ENCODE assay signal across 14 cellular contexts in the genomic region with DNA sequence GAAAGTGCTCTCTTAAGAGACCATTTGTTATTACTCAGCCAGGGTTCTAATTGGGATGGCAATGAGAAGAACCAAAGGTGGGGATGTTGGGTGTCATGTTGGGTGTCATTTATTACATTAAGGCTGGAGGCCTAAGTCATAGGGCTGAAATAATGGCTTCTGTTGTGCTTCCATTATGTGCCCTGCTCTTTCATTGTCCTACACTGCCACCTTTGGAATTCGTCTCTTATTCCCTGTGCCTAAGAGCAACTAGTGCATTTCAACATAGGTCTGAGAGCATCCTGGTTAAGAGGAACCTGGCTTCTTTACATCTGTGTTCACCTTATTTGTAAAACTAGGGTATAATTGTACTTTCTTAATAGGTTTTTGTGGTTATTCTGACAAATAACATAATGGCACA. TPM values are rescaled to one million over a fixed set of nuclear protein-coding genes. Genes with fewer than 3 reads are reported as not detected.
DNase-seq lines count a peak whose midpoint lies in the region; ATAC-seq, FAIRE-seq and TF ChIP-seq lines count a peak whose summit lies in the region.
"Had no signal": no experiment of that assay in that cellular context is flagged by ENCODE, and none has a peak within 500 bp of the region (broad histone marks: within the 10 kb centered on the region; RNA-seq: fewer than 3 reads in every experiment).

No MANE protein-coding gene starts in this region.

- WGBS in HepG2 (ENCODE audit: low lambda C conversion rate): 86% methylated on average over 1 of the region's 1 CpG

- H3K9ac ChIP-seq in HepG2 (ENCODE audit: insufficient read depth, low read depth, low read length) (no peak overlapping the region), colonic mucosa (ENCODE audit: low read depth in 2 of 2, low read length in 2 of 2) (no peak overlapping the region)

- in situ Hi-C loops in HepG2 (cut with HindIII; ENCODE audit: extremely low pct_ligation_motif_present, low pct_unique_long_range_greater_than_20kb): no loop called here

- H3K27ac Mint-ChIP-seq in GM23338 (no peak overlapping the region), T-cell (peak overlapping the region in 1 of 2 donors; percentile 36)
- H3K27ac Mint-ChIP-seq: activated naive CD8-positive, alpha-beta T cell treated with anti-CD3 and anti-CD28 coated beads, Interleukin-2, amount 50 U/mL, for 24 hours had no signal

- TF ChIP-seq CTCF in GM23338 (conservative IDR thresholded peaks at IDR 0.05; ENCODE audit: low read depth in 2 of 2) (peak; percentile 45 to 70), HepG2 (CRISPR knock-in tag; IDR thresholded peaks at IDR 0.05) (peak; percentile 54), colonic mucosa (IDR thresholded peaks at IDR 0.05) (no peak)

- no peaks in the 10 kb centered on the region for H3K27me3 ChIP-seq in GM23338 (ENCODE audit: insufficient read depth)
- no peaks in the 10 kb centered on the region for H3K27me3 ChIP-seq in HepG2 (ENCODE audit: control insufficient read depth in 1 of 2, insufficient read depth in 2 of 2, low read length in 2 of 2)
- H3K27me3 ChIP-seq in colonic mucosa: no peaks in the 10 kb centered on the region

- H3K4me1 ChIP-seq in GM23338 (ENCODE audit: insufficient read depth) (no peaks in the 10 kb centered on the region), HepG2 (ENCODE audit: insufficient read depth, low read length) (no peaks in the 10 kb centered on the region), colonic mucosa (no peaks in the 10 kb centered on the region)

- TF ChIP-seq EP300 in HepG2 (IDR thresholded peaks at IDR 0.05; ENCODE audit: low read depth in 2 of 2, low read length in 2 of 2) (no peak), HepG2 (CRISPR knock-in tag; IDR thresholded peaks at IDR 0.05; ENCODE audit: borderline replicate concordance) (no peak)

- DNase-seq in NCI-H1092 treated with DMSO at 0.1 percent for 48 hours (lab: John Stamatoyannopoulos, UW) (peak; percentile 24), NCI-H1092 (lab: John Stamatoyannopoulos, UW) (no peak), GM23338 (ENCODE audit: low spot score) (peak; percentile 45), T-cell (peak in 9 of 34 experiments; percentile 1 to 14 (median 5)), HepG2 (ENCODE audit: low spot score) (peak; percentile 26), colonic mucosa (no peak), hypothalamus (lab: John Stamatoyannopoulos, UW) (no peak)
- DNase-seq in activated CD8-positive, alpha-beta memory T cell treated with anti-CD3 and anti-CD28 coated beads for 24 hours: no peak
- DNase-seq: ACHN; activated naive CD8-positive, alpha-beta T cell treated with anti-CD3 and anti-CD28 coated beads, Interleukin-2, amount 50 U/mL, for 24 hours; NCI-H2029; ovary; stimulated activated CD4-positive, alpha-beta T cell treated with anti-CD3 and anti-CD28 coated beads, Interleukin-4, amount 100 ng/mL, for 4 hours; substantia nigra had no signal

- H3K36me3 Mint-ChIP-seq in GM23338 (ENCODE audit: low read depth) (peaks cover 11% of the 10 kb centered on the region; the same call in 2 of the 3 replicates), T-cell (peaks cover 16% of the 10 kb centered on the region)

- H2AFZ ChIP-seq in GM23338: no peak overlapping the region
- H2AFZ ChIP-seq in HepG2 (ENCODE audit: low read length): no peak overlapping the region

- POLR2A ChIA-PET in T-cell (lab: Charles Lee): no interaction called here
- POLR2A ChIA-PET in HepG2 (lab: Yijun Ruan, JAX): no interaction called here

- intact Hi-C loops in HepG2 (cut with micrococcal nuclease; ENCODE audit: unreplicated experiment) (loop anchor here (2.0 kb wide), 1 partner anchor 83 kb away; no protein-coding TSS in a partner anchor), colonic mucosa (cut with DNase I) (loop anchor here (10.0 kb wide), 1 partner anchor 65 kb away; no protein-coding TSS in a partner anchor)

- no peaks in the 10 kb centered on the region for H3F3A ChIP-seq in GM23338 (replicated peaks; ENCODE audit: low read depth)

- H3K9me3 ChIP-seq in HepG2 (ENCODE audit: low read length): no peaks in the 10 kb centered on the region
- no peaks in the 10 kb centered on the region for H3K9me3 ChIP-seq in colonic mucosa
- H3K9me3 ChIP-seq: ovary had no signal

- no peak overlapping the region for H3K4me3 ChIP-seq in GM23338
- no peak overlapping the region for H3K4me3 ChIP-seq in HepG2 (replicated peaks in 1 of 3; ENCODE audit: insufficient read depth in 1 of 3, low read depth in 2 of 3, low read length in 3 of 3)
- H3K4me3 ChIP-seq in colonic mucosa: no peak overlapping the region
- H3K4me3 ChIP-seq: ovary had no signal

- H3K27me3 Mint-ChIP-seq in GM23338 (ENCODE audit: insufficient read depth, low read depth, poor library complexity) (no peaks in the 10 kb centered on the region), T-cell (no peaks in the 10 kb centered on the region)
- H3K27me3 Mint-ChIP-seq: activated naive CD8-positive, alpha-beta T cell treated with anti-CD3 and anti-CD28 coated beads, Interleukin-2, amount 50 U/mL, for 24 hours had no signal

- no peaks in the 10 kb centered on the region for H4K20me1 ChIP-seq in GM23338 (replicated peaks; ENCODE audit: insufficient read depth)
- no peaks in the 10 kb centered on the region for H4K20me1 ChIP-seq in HepG2 (ENCODE audit: insufficient read depth, low read length)

- no peak for TF ChIP-seq RAD21 in HepG2 (CRISPR knock-in tag; IDR thresholded peaks at IDR 0.05)

- H3K4me3 Mint-ChIP-seq in GM23338 (no peak overlapping the region), T-cell (no peak overlapping the region)
- H3K4me3 Mint-ChIP-seq: activated naive CD8-positive, alpha-beta T cell treated with anti-CD3 and anti-CD28 coated beads, Interleukin-2, amount 50 U/mL, for 24 hours had no signal

- H3K27ac ChIP-seq in GM23338 (ENCODE audit: low read depth) (no peak overlapping the region), HepG2 (ENCODE audit: extremely low read length, insufficient read depth, low read length) (no peak overlapping the region), colonic mucosa (no peak overlapping the region)
- H3K27ac ChIP-seq: ovary had no signal

- H3K9me2 ChIP-seq in GM23338 (ENCODE audit: insufficient read depth): no peaks in the 10 kb centered on the region

- no peak for TF ChIP-seq POLR2A in HepG2 (IDR thresholded peaks at IDR 0.05; ENCODE audit: insufficient read depth in 1 of 2, low read depth in 2 of 2, low read length in 2 of 2)

- no peaks in the 10 kb centered on the region for H3K79me2 ChIP-seq in GM23338 (replicated peaks; ENCODE audit: insufficient read depth)
- no peaks in the 10 kb centered on the region for H3K79me2 ChIP-seq in HepG2 (ENCODE audit: insufficient read depth, low read length)

- ATAC-seq in GM23338 (peak; percentile 74), T-cell (replicated peaks in 1 of 4) (peak in 3 of 4 experiments; percentile 34 to 71 (median 54)), HepG2 (peak; percentile 72)
- ATAC-seq: activated naive CD8-positive, alpha-beta T cell treated with anti-CD3 and anti-CD28 coated beads, Interleukin-2, amount 50 U/mL, for 24 hours had no signal

- no peak overlapping the region for H3K4me2 ChIP-seq in GM23338
- H3K4me2 ChIP-seq in HepG2 (ENCODE audit: low read depth, low read length): no peak overlapping the region

- H3K9me3 Mint-ChIP-seq in GM23338 (no peaks in the 10 kb centered on the region; the same call in 2 of the 3 replicates), T-cell (no peaks in the 10 kb centered on the region)
- H3K9me3 Mint-ChIP-seq: activated naive CD8-positive, alpha-beta T cell treated with anti-CD3 and anti-CD28 coated beads, Interleukin-2, amount 50 U/mL, for 24 hours had no signal

- no peaks in the 10 kb centered on the region for H3K4me1 Mint-ChIP-seq in GM23338
- peaks cover 0 to 6% (median 0%) of the 10 kb centered on the region in 3 donors for H3K4me1 Mint-ChIP-seq in T-cell

- H3K36me3 ChIP-seq in GM23338 (ENCODE audit: insufficient read depth) (peaks cover 5% of the 10 kb centered on the region; the same call in 1 of the 2 replicates), HepG2 (replicated peaks in 1 of 2; ENCODE audit: control insufficient read depth in 1 of 2, insufficient read depth in 2 of 2, low read length in 2 of 2) (peaks cover 3 to 27% of the 10 kb centered on the region in 2 experiments; a peak in 4 of 5 replicates), colonic mucosa (no peaks in the 10 kb centered on the region)
- H3K36me3 ChIP-seq: ovary had no signal

- no peak for FAIRE-seq in HepG2 (lab: Jason Lieb, UNC)

- BruUV-seq in HepG2 (replicated peaks; lab: Mats Ljungman, UMichigan): no TSS peak

- CTCF ChIA-PET in T-cell (lab: Charles Lee): interaction anchor here (0.5 to 2.1 kb wide), 4 partner anchors 15 to 145 kb away, joined by 3 to 4 read pairs (median 4); a partner anchor contains a TSS
- CTCF ChIA-PET in HepG2 (lab: Yijun Ruan, JAX; ENCODE audit: low intra/inter-chr PET ratio, low total read pairs): no interaction called here

TF ChIP-seq in HepG2, 621 proteins besides CTCF, POLR2A, EP300 and RAD21 (continues in another document):
- peak; percentile 51 for TF ChIP-seq STAG1 (CRISPR knock-in tag; IDR thresholded peaks at IDR 0.05)

RNA-seq across cellular contexts. Expression of a gene that starts 32.2 kb away (rescaled TPM):
- 9.0 and 11.0 TPM in 2 replicates for total RNA-seq in GM23338 (2014; rRNA removed; shearing (Covaris generic))
- polyA plus RNA-seq in GM23338 (2016; fragmentation: Nextera tagmentation; extraction: Ambion mirVana) (9.5 and 10.7 TPM in 2 replicates), HepG2 (2011; rRNA removed) (19.9 and 20.6 TPM in 2 replicates)
- total RNA-seq in T-cell (10 to 100 TPM; 22.8 to 34.7 (median 30.9) TPM), HepG2 (2016; rRNA removed; fragmentation: Illumina TruSeq; extraction: Trizol) (43.3 and 52.5 TPM in 2 replicates), colonic mucosa (10 to 100 TPM; 17.6 to 21.9 TPM)
- total RNA-seq in HepG2 (2016; cell fraction: cytosol; rRNA removed; fragmentation: Illumina TruSeq; extraction: Trizol; ENCODE audit: low read depth): 7.6 and 8.5 TPM in 2 replicates
- total RNA-seq in HepG2 (2016; cell fraction: insoluble cytoplasmic fraction; rRNA removed; fragmentation: Illumina TruSeq; extraction: Trizol): 39.9 and 53.9 TPM in 2 replicates
- total RNA-seq in HepG2 (2016; cell fraction: membrane; rRNA removed; fragmentation: Illumina TruSeq; extraction: Trizol): 17.8 and 19.5 TPM in 2 replicates
- total RNA-seq in HepG2 (2016; cell fraction: nucleus; rRNA removed; fragmentation: Illumina TruSeq; extraction: Trizol): 39.6 and 43.6 TPM in 2 replicates
- polyA plus RNA-seq in HepG2 (2011; cell fraction: cytosol; rRNA removed): 9.8 and 13.9 TPM in 2 replicates
- polyA plus RNA-seq in HepG2 (2011; cell fraction: nucleus; rRNA removed): 17.8 and 22.6 TPM in 2 replicates
- polyA plus RNA-seq in HepG2 (2012): 15.3 and 18.5 TPM in 2 replicates
- 5.7 and 5.9 TPM in 2 replicates for polyA plus RNA-seq in HepG2 (2016; cell fraction: cytosol; fragmentation: Illumina TruSeq; extraction: Trizol; ENCODE audit: low read depth)
- polyA plus RNA-seq in HepG2 (2016; cell fraction: insoluble cytoplasmic fraction; fragmentation: Illumina TruSeq; extraction: Trizol; ENCODE audit: low read depth): 47.1 and 49.7 TPM in 2 replicates
- polyA plus RNA-seq in HepG2 (2016; cell fraction: membrane; fragmentation: Illumina TruSeq; extraction: Trizol; ENCODE audit: low read depth): 12.6 and 13.2 TPM in 2 replicates
- polyA plus RNA-seq in HepG2 (2016; cell fraction: nucleus; fragmentation: Illumina TruSeq; extraction: Trizol; ENCODE audit: insufficient read depth, low read depth): 45.3 and 47.8 TPM in 2 replicates
- 32.9 and 36.1 TPM in 2 replicates for polyA minus RNA-seq in HepG2 (2011; rRNA and poly(A)+ RNA removed; ENCODE audit: low replicate concordance)
- 10.4 and 10.9 TPM in 2 replicates for polyA minus RNA-seq in HepG2 (2011; cell fraction: cytosol; rRNA and poly(A)+ RNA removed)
- polyA minus RNA-seq in HepG2 (2011; cell fraction: nucleus; rRNA and poly(A)+ RNA removed): 66.2 and 73.6 TPM in 2 replicates

Comparison
In these comparisons a context has a peak if more than half of its experiments do, and no peak if none do; other contexts are left out.
1. DNase-seq: peak in NCI-H1092 treated with DMSO at 0.1 percent for 48 hours (single experiment), GM23338 (single experiment) and HepG2 (single experiment); none in NCI-H1092 (single experiment), colonic mucosa (single experiment), activated CD8-positive, alpha-beta memory T cell treated with anti-CD3 and anti-CD28 coated beads for 24 hours (single experiment) and hypothalamus (0 of 51).
2. Peak in every context shown above with its lines, with median percentiles within 50 percentile points of each other: ATAC-seq.